ENCODE assay signal across 23 cellular contexts in the genomic region with DNA sequence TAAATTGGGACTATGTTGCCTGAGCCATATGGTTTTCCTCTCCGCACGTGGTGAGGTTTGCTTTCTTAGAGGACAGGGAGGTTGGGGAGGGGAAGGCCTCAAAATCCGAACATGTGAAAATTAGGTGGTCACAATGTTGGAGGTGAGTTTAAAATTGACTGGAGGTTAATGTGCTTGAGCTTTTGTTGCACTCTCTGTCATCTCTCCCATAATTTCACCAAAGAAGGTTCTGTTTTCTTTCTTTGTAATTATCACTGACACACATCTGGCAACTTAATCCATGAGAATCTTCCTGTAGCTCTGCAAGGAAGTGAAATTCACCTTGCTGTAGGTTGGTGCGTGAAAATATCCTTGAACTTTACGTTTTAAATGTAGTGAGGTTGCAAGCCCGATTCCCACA.
"Had no signal": no experiment of that assay in that cellular context is flagged by ENCODE, and none has a peak within 500 bp of the region (broad histone marks: within the 10 kb centered on the region; RNA-seq: fewer than 3 reads in every experiment).

No MANE protein-coding gene starts in this region.

- H3K27ac ChIP-seq: foreskin keratinocyte, heart left ventricle, left lung, lower lobe of right lung, tibial nerve had no signal

- DNase-seq: activated CD4-positive, alpha-beta memory T cell treated with anti-CD3 and anti-CD28 coated beads, Interleukin-2, amount 10 ng/mL, durations not matched to agents 7 days and 5 days; activated CD4-positive, alpha-beta T cell treated with anti-CD3 and anti-CD28 coated beads, Interleukin-2, amount 10 ng/mL, durations not matched to agents 24 days and 14 days; activated CD4-positive, CD25-positive, alpha-beta regulatory T cell treated with anti-CD3 and anti-CD28 coated beads, Interleukin-2, amount 50 U/mL, for 72 hours; activated CD8-positive, alpha-beta memory T cell treated with anti-CD3 and anti-CD28 coated beads, Interleukin-2, amount 50 U/mL, for 48 hours; activated gamma-delta T cell; activated naive CD4-positive, alpha-beta T cell treated with anti-CD3 and anti-CD28 coated beads, Interleukin-2, amount 10 ng/mL, durations not matched to agents 7 days and 5 days; activated naive CD8-positive, alpha-beta T cell treated with anti-CD3 and anti-CD28 coated beads, Interleukin-2, amount 10 ng/mL, durations not matched to agents 7 days and 5 days; activated T-cell treated with anti-CD3 and anti-CD28 coated beads, Interleukin-2, amount 50 U/mL, for 24 hours; amniotic stem cell; central memory CD4-positive, alpha-beta T cell; foreskin keratinocyte; heart left ventricle; kidney glomerular epithelial cell; left lung; lower lobe of right lung; mesendoderm; mucosa of descending colon; right cardiac atrium; stimulated activated CD4-positive, alpha-beta T cell treated with anti-CD3 and anti-CD28 coated beads, Interleukin-2, amount 100 ng/mL, for 48 hours; stimulated activated naive CD4-positive, alpha-beta T cell treated with Interleukin-2 at 50 U/mL for 16 hours; T-helper 17 cell; T1000 had no signal

- H3K4me3 ChIP-seq: heart left ventricle, left lung, lower lobe of right lung, mucosa of descending colon, tibial nerve had no signal

- ATAC-seq: foreskin keratinocyte, heart left ventricle, left lung, lower lobe of right lung, mucosa of descending colon, right cardiac atrium, T-helper 17 cell had no signal

- H3K9me3 ChIP-seq: mucosa of descending colon had no signal

- H3K27me3 ChIP-seq: foreskin keratinocyte, heart left ventricle, left lung, tibial nerve had no signal

- H3K36me3 ChIP-seq: heart left ventricle, left lung, lower lobe of right lung, tibial nerve had no signal

- H3K4me1 ChIP-seq: heart left ventricle, left lung, lower lobe of right lung, tibial nerve had no signal
